Comparison of ENCODE assay signal across 17 cellular contexts in genomic region chr3:118412503-118412902, GRCh38.
A peak's percentile ranks its signal among the peaks of the same experiment; 100 is the strongest.
DNase-seq lines count a peak whose midpoint lies in the region; ATAC-seq and TF ChIP-seq lines count a peak whose summit lies in the region.
"Had no signal": no experiment of that assay in that cellular context is flagged by ENCODE, and none has a peak within 500 bp of the region (broad histone marks: within the 10 kb centered on the region; RNA-seq: fewer than 3 reads in every experiment).

No MANE protein-coding gene starts in this region.

- intact Hi-C loops in CD4-positive, alpha-beta T cell (cut with DNase I, micrococcal nuclease), result no loop called here

- H3K4me3 Mint-ChIP-seq in CD4-positive, alpha-beta T cell, result no peak overlapping the region

- no peak overlapping the region for H3K27ac ChIP-seq in CD4-positive, alpha-beta T cell (ENCODE audit: low read depth, low read length)
- H3K27ac ChIP-seq: brain microvascular endothelial cell, stomach had no signal

- peaks cover 4% of the 10 kb centered on the region for H3K9me3 Mint-ChIP-seq in CD4-positive, alpha-beta T cell

- CTCF ChIA-PET in CD4-positive, alpha-beta T cell (lab: Charles Lee), result no interaction called here

- no peaks in the 10 kb centered on the region for H3K27me3 ChIP-seq in CD4-positive, alpha-beta T cell (ENCODE audit: control insufficient read depth, insufficient read depth, low read length)
- H3K27me3 ChIP-seq: brain microvascular endothelial cell, stomach had no signal

- no peaks in the 10 kb centered on the region for H3K4me1 Mint-ChIP-seq in CD4-positive, alpha-beta T cell (ENCODE audit: low read depth)

- no peaks in the 10 kb centered on the region for H3K27me3 Mint-ChIP-seq in CD4-positive, alpha-beta T cell

- POLR2A ChIA-PET in CD4-positive, alpha-beta T cell (lab: Charles Lee), result no interaction called here

- no peak for DNase-seq in CD4-positive, alpha-beta T cell
- DNase-seq in activated CD8-positive, alpha-beta memory T cell treated with anti-CD3 and anti-CD28 coated beads, Interleukin-2, amount 50 U/mL, for 48 hours, result no peak
- no peak for DNase-seq in SIG-M5 treated with dmso at 0.1 percent for 504 hours (lab: John Stamatoyannopoulos, UW; ENCODE audit: unreplicated experiment)
- DNase-seq in SHP77 treated with DMSO at 0.1 percent for 48 hours (lab: John Stamatoyannopoulos, UW), result no peak
- DNase-seq: activated naive CD4-positive, alpha-beta T cell treated with Interleukin-2 at 50 U/mL for 16 hours; AML-193; brain microvascular endothelial cell; effector CD8-positive, alpha-beta T cell; foreskin fibroblast; midbrain; occipital lobe; SHP77; stomach had no signal

- peak; percentile 96 for ATAC-seq in GM18508 (IDR thresholded peaks at IDR 0.05; ENCODE audit: insufficient read depth, unreplicated experiment)
- ATAC-seq in GM21360 (IDR thresholded peaks at IDR 0.05; ENCODE audit: unreplicated experiment), result peak; percentile 98
- peak; percentile 92 for ATAC-seq in HG02885 (IDR thresholded peaks at IDR 0.05; ENCODE audit: poor library complexity, unreplicated experiment)
- ATAC-seq in HG03571 (IDR thresholded peaks at IDR 0.05; ENCODE audit: unreplicated experiment), result peak; percentile 69
- no peak for ATAC-seq in CD4-positive, alpha-beta T cell (ENCODE audit: poor library complexity)

- no peaks in the 10 kb centered on the region for H3K36me3 Mint-ChIP-seq in CD4-positive, alpha-beta T cell (ENCODE audit: low read depth)

- TF ChIP-seq CTCF in CD4-positive, alpha-beta T cell (IDR thresholded peaks at IDR 0.05), result no peak

- H3K27ac Mint-ChIP-seq in CD4-positive, alpha-beta T cell, result no peak overlapping the region

- H3K9me3 ChIP-seq in CD4-positive, alpha-beta T cell (ENCODE audit: control insufficient read depth, low read length), result no peaks in the 10 kb centered on the region
